In the genomic region with DNA sequence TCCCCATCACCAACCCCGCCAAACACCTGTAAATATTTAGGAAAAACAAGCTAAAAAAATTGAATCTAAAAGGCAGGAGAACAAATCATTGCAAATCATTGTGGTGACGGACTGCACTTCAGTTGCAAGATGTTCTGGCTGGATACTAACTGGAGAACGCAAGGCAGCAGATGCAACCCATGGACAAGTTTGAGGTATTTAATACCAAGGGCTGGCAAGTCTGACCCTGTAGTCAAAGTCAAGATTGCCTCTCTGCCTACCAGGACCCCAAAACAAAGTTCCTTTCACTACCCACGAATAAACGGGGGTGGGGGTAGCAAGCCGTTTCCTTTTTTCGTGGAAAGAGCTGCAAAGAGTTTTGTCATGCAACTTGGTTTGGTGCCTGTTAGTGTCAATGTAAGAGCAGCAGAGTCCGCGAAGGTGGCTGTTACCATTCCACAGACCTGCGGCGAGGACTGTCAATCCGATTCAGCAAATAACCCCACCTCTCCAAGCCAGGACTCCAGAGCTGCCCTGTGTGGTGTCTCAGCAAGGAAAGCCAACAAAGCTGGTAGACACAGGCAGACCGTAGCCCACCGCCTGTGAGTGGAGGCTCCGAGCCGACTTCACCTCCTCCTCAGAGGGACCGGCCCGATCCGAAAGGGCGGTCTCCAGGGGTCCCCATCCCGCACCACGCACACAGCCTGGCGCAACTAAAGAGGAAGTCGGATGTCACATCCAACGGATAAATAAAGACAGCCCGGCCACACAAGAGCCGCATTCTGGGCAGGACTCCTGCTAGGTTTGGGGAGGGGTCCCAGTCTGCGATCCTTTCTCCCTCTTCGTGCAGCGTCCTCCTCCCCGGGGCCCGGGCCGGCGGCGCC, we compare ENCODE assay signal across 8 cellular contexts. TPM values are rescaled to one million over a fixed set of nuclear protein-coding genes. Genes with fewer than 3 reads are reported as not detected.
DNase-seq lines count a peak whose midpoint lies in the region; ATAC-seq and TF ChIP-seq lines count a peak whose summit lies in the region.

No MANE protein-coding gene starts in this region.

- H3K4me1 Mint-ChIP-seq in activated T-cell treated with anti-CD3 and anti-CD28 coated beads, Interleukin-2, amount 50 U/mL, for 24 hours (ENCODE audit: low read depth), result peaks cover 80% of the 10 kb centered on the region
- peaks cover 53 to 57% of the 10 kb centered on the region in 2 donors for H3K4me1 Mint-ChIP-seq in natural killer cell

- H3K9me3 Mint-ChIP-seq in activated T-cell treated with anti-CD3 and anti-CD28 coated beads, Interleukin-2, amount 50 U/mL, for 24 hours, result no peaks in the 10 kb centered on the region
- no peaks in the 10 kb centered on the region for H3K9me3 Mint-ChIP-seq in natural killer cell

- DNase-seq in NCI-H2107 treated with DMSO at 0.1 percent for 48 hours (lab: John Stamatoyannopoulos, UW; ENCODE audit: unreplicated experiment) (peak; percentile 31), NCI-H2107 (lab: John Stamatoyannopoulos, UW) (no peak), NAMALWA (ENCODE audit: low spot score) (peak; percentile 70), esophagus muscularis mucosa (ENCODE audit: extremely low spot score) (no peak), natural killer cell (peak; percentile 49), thoracic aorta (ENCODE audit: low spot score) (no peak)
- peak; percentile 75 for DNase-seq in activated T-cell treated with anti-CD3 and anti-CD28 coated beads, Interleukin-2, amount 50 U/mL, for 24 hours

- WGBS in esophagus muscularis mucosa, result 14% methylated on average over 20 of the region's 35 CpGs

- H3K36me3 ChIP-seq in esophagus muscularis mucosa (no peaks in the 10 kb centered on the region), thoracic aorta (no peaks in the 10 kb centered on the region)

- TF ChIP-seq EP300 in esophagus muscularis mucosa (IDR thresholded peaks at IDR 0.05), result no peak

- peak overlapping the region; percentile 97 for H3K27ac Mint-ChIP-seq in activated T-cell treated with anti-CD3 and anti-CD28 coated beads, Interleukin-2, amount 50 U/mL, for 24 hours
- peak overlapping the region; percentile 94 to 97 for H3K27ac Mint-ChIP-seq in natural killer cell

- no peaks in the 10 kb centered on the region for H3K27me3 Mint-ChIP-seq in activated T-cell treated with anti-CD3 and anti-CD28 coated beads, Interleukin-2, amount 50 U/mL, for 24 hours
- H3K27me3 Mint-ChIP-seq in natural killer cell (ENCODE audit: low read depth in 2 of 2), result no peaks in the 10 kb centered on the region

- H3K9me3 ChIP-seq in esophagus muscularis mucosa (no peaks in the 10 kb centered on the region), thoracic aorta (no peaks in the 10 kb centered on the region)

- TF ChIP-seq CTCF in esophagus muscularis mucosa (IDR thresholded peaks at IDR 0.05) (no peak), natural killer cell (IDR thresholded peaks at IDR 0.05) (no peak), thoracic aorta (IDR thresholded peaks at IDR 0.05) (no peak)

- peak overlapping the region; percentile 83 to 88 (median 85) for H3K27ac ChIP-seq in esophagus muscularis mucosa (replicated peaks in 1 of 4)
- peak overlapping the region; percentile 74 to 89 for H3K27ac ChIP-seq in thoracic aorta

- intact Hi-C loops in esophagus muscularis mucosa (cut with DNase I) (loop anchor here (2.0 to 10.0 kb wide), 4 partner anchors 68 to 295 kb away; no protein-coding TSS in a partner anchor), natural killer cell (cut with micrococcal nuclease) (loop anchor here (1.0 to 5.0 kb wide), 8 partner anchors 17 to 1652 kb away; a partner anchor contains a TSS)

- no peak for TF ChIP-seq POLR2A in esophagus muscularis mucosa (IDR thresholded peaks at IDR 0.05; ENCODE audit: low read depth)

- H3K4me3 ChIP-seq in esophagus muscularis mucosa (peak overlapping the region; percentile 84 to 93 (median 88)), thoracic aorta (peak overlapping the region; percentile 88)

- peaks cover 41% of the 10 kb centered on the region for H3K36me3 Mint-ChIP-seq in activated T-cell treated with anti-CD3 and anti-CD28 coated beads, Interleukin-2, amount 50 U/mL, for 24 hours (ENCODE audit: low read depth)
- H3K36me3 Mint-ChIP-seq in natural killer cell, result no peaks in the 10 kb centered on the region

- H3K27me3 ChIP-seq in esophagus muscularis mucosa (no peaks in the 10 kb centered on the region), thoracic aorta (replicated peaks; ENCODE audit: insufficient read depth) (no peaks in the 10 kb centered on the region)

- H3K4me1 ChIP-seq in esophagus muscularis mucosa (peaks cover 26 to 56% (median 51%) of the 10 kb centered on the region in 4 donors), thoracic aorta (ENCODE audit: control insufficient read depth in 1 of 2, low read depth in 2 of 2) (peaks cover 21 to 54% of the 10 kb centered on the region in 2 donors)

- ATAC-seq in natural killer cell (peak in 2 of 3 donors; percentile 2 to 6), thoracic aorta (ENCODE audit: insufficient number of reproducible peaks, low FRiP score, low read depth) (no peak), GM19351 (IDR thresholded peaks at IDR 0.05; ENCODE audit: unreplicated experiment) (no peak)

- peak overlapping the region; percentile 96 for H3K4me3 Mint-ChIP-seq in activated T-cell treated with anti-CD3 and anti-CD28 coated beads, Interleukin-2, amount 50 U/mL, for 24 hours
- H3K4me3 Mint-ChIP-seq in natural killer cell, result peak overlapping the region; percentile 96

RNA-seq across cellular contexts. Expression of a gene that starts 1.0 kb away (rescaled TPM):
- total RNA-seq in esophagus muscularis mucosa, result 10 to 100 TPM; 41.4 to 76.6 (median 48.1) TPM
- total RNA-seq in natural killer cell, result 100 to 1,000 TPM; 252 to 376 (median 311) TPM
- 10 to 100 TPM; 57.8 to 93.4 TPM for total RNA-seq in thoracic aorta

Comparison
In these comparisons a context has a peak if more than half of its experiments do, and no peak if none do; other contexts are left out.
1. DNase-seq: peak in NCI-H2107 treated with DMSO at 0.1 percent for 48 hours (single experiment), NAMALWA (single experiment), activated T-cell treated with anti-CD3 and anti-CD28 coated beads, Interleukin-2, amount 50 U/mL, for 24 hours (single experiment) and natural killer cell (single experiment); none in NCI-H2107 (single experiment), esophagus muscularis mucosa (single experiment) and thoracic aorta (single experiment).
2. ATAC-seq: peak in natural killer cell (2 of 3); none in thoracic aorta (single experiment) and GM19351 (single experiment).